9 cellular contexts compared by ENCODE assay signal in genomic region chr12:63319386-63319785, GRCh38.
DNase-seq lines count a peak whose midpoint lies in the region; ATAC-seq and TF ChIP-seq lines count a peak whose summit lies in the region.
"Had no signal": no experiment of that assay in that cellular context is flagged by ENCODE, and none has a peak within 500 bp of the region (broad histone marks: within the 10 kb centered on the region; RNA-seq: fewer than 3 reads in every experiment).

No MANE protein-coding gene starts in this region.

- H3K9me3 Mint-ChIP-seq in osteocyte (ENCODE audit: unreplicated experiment), result no peaks in the 10 kb centered on the region

- CTCF ChIA-PET in RWPE1 (lab: Yijun Ruan, JAX), result interaction anchor here (0.6 kb wide), 2 partner anchors 136 to 940 kb away, joined by 4 to 6 read pairs; no protein-coding TSS in a partner anchor

- ATAC-seq in HG02870 (IDR thresholded peaks at IDR 0.05; ENCODE audit: unreplicated experiment) (peak; percentile 86), GM19023 (IDR thresholded peaks at IDR 0.05; ENCODE audit: unreplicated experiment) (no peak)

- peaks cover 4% of the 10 kb centered on the region for H3K4me1 Mint-ChIP-seq in osteocyte (ENCODE audit: unreplicated experiment)

- POLR2A ChIA-PET in RWPE1 (lab: Yijun Ruan, JAX; ENCODE audit: low non-redundant PET), result no interaction called here

- TF ChIP-seq CTCF in RWPE1 (conservative IDR thresholded peaks at IDR 0.05; ENCODE audit: low read depth) (no peak), osteocyte (IDR thresholded peaks at IDR 0.05) (peak; percentile 39)

- peaks cover 16% of the 10 kb centered on the region for H3K27me3 Mint-ChIP-seq in osteocyte (ENCODE audit: unreplicated experiment)

- H3K36me3 Mint-ChIP-seq in osteocyte (ENCODE audit: unreplicated experiment), result no peaks in the 10 kb centered on the region

- H3K4me3 Mint-ChIP-seq in osteocyte (ENCODE audit: unreplicated experiment), result no peak overlapping the region

- DNase-seq in NCI-H748 (lab: John Stamatoyannopoulos, UW; ENCODE audit: unreplicated experiment) (peak; percentile 27), NCI-H748 treated with DMSO at 0.1 percent for 48 hours (lab: John Stamatoyannopoulos, UW) (no peak), RWPE1 (ENCODE audit: low spot score) (peak; percentile 75), osteocyte (ENCODE audit: extremely low spot score, unreplicated experiment) (no peak), NCI-H526 treated with DMSO at 0.1 percent for 48 hours (lab: John Stamatoyannopoulos, UW) (no peak), posterior cingulate gyrus (no peak)
- DNase-seq: NCI-H510A treated with DMSO at 0.1 percent for 48 hours had no signal

- no peak overlapping the region for H3K27ac ChIP-seq in RWPE1

- H3K27ac Mint-ChIP-seq in osteocyte (ENCODE audit: unreplicated experiment), result no peak overlapping the region

- intact Hi-C loops in posterior cingulate gyrus (cut with DNase I), result no loop called here

Comparison
In these comparisons a context has a peak if more than half of its experiments do, and no peak if none do; other contexts are left out.
1. DNase-seq: peak in NCI-H748 (single experiment) and RWPE1 (single experiment); none in NCI-H748 treated with DMSO at 0.1 percent for 48 hours (single experiment), osteocyte (single experiment), NCI-H526 treated with DMSO at 0.1 percent for 48 hours (single experiment) and posterior cingulate gyrus (0 of 10).